ENCODE assay signal across 8 cellular contexts in genomic region chr18:47930844-47931706, GRCh38. TPM values are rescaled to one million over a fixed set of nuclear protein-coding genes. Genes with fewer than 3 reads are reported as not detected.
DNase-seq lines count a peak whose midpoint lies in the region; ATAC-seq and TF ChIP-seq lines count a peak whose summit lies in the region.

No MANE protein-coding gene starts in this region.

- no peaks in the 10 kb centered on the region for H3K9me3 Mint-ChIP-seq in stimulated activated naive CD8-positive, alpha-beta T cell treated with anti-CD3 and anti-CD28 coated beads, Interleukin-15, amount 100 ng/mL, for 72 hours

- H3K9ac ChIP-seq in Loucy (ENCODE audit: low read depth, low read length, poor library complexity, severe bottlenecking) (peak overlapping the region; percentile 86), neural cell (ENCODE audit: low read length) (peak overlapping the region; percentile 81)

- H3K4me1 ChIP-seq in Loucy (ENCODE audit: insufficient read depth, low read length, poor library complexity, severe bottlenecking) (peaks cover 72% of the 10 kb centered on the region), RWPE2 (ENCODE audit: insufficient read depth, poor library complexity, severe bottlenecking) (peaks cover 8% of the 10 kb centered on the region)

- H3K4me3 ChIP-seq in H7 (ENCODE audit: insufficient read depth, low read depth, low read length) (peak overlapping the region; percentile 87), Loucy (ENCODE audit: low read length, poor library complexity, severe bottlenecking) (peak overlapping the region; percentile 71), RWPE2 (ENCODE audit: severe bottlenecking) (peak overlapping the region; percentile 52), neural cell (ENCODE audit: low read length) (peak overlapping the region; percentile 88)

- H3K36me3 ChIP-seq in H7 (replicated peaks; ENCODE audit: control insufficient read depth, insufficient read depth, low read length), result no peaks in the 10 kb centered on the region
- H3K36me3 ChIP-seq in Loucy (ENCODE audit: insufficient read depth, low read length), result no peaks in the 10 kb centered on the region
- H3K36me3 ChIP-seq in RWPE2 (ENCODE audit: low read depth), result no peaks in the 10 kb centered on the region
- H3K36me3 ChIP-seq in neural cell (ENCODE audit: insufficient read depth, low read length), result no peaks in the 10 kb centered on the region

- H3K9me3 ChIP-seq in Loucy (ENCODE audit: insufficient read depth, low read depth, low read length), result no peaks in the 10 kb centered on the region
- no peaks in the 10 kb centered on the region for H3K9me3 ChIP-seq in RWPE2 (ENCODE audit: severe bottlenecking)
- H3K9me3 ChIP-seq in neural cell (ENCODE audit: low read length), result no peaks in the 10 kb centered on the region

- TF ChIP-seq CTCF in Loucy (conservative IDR thresholded peaks at IDR 0.05; ENCODE audit: low read length), result no peak
- TF ChIP-seq CTCF in RWPE2 (IDR thresholded peaks at IDR 0.05; ENCODE audit: poor library complexity, severe bottlenecking), result no peak
- TF ChIP-seq CTCF in neural cell (IDR thresholded peaks at IDR 0.05; ENCODE audit: poor library complexity, severe bottlenecking), result no peak

- no peak for TF ChIP-seq RAD21 in neural cell (conservative IDR thresholded peaks at IDR 0.05)

- peak overlapping the region; percentile 91 for H3K27ac ChIP-seq in RWPE2 (ENCODE audit: poor library complexity, severe bottlenecking)
- peak overlapping the region; percentile 63 for H3K27ac ChIP-seq in neural cell (ENCODE audit: low read length)

- peak overlapping the region; percentile 81 to 82 for H3K4me3 Mint-ChIP-seq in stimulated activated naive CD8-positive, alpha-beta T cell treated with anti-CD3 and anti-CD28 coated beads, Interleukin-15, amount 100 ng/mL, for 72 hours

- DNase-seq in ELF-1 (ENCODE audit: low read depth, low spot score), result peak; percentile 96
- peak; percentile 95 for DNase-seq in H7
- peak; percentile 98 for DNase-seq in RWPE2 (ENCODE audit: low spot score)
- peak; percentile 98 for DNase-seq in activated effector memory CD4-positive, alpha-beta T cell treated with anti-CD3 and anti-CD28 coated beads, Interleukin-2, amount 50 U/mL, for 16 hours
- DNase-seq in fibroblast of the conjunctiva (ENCODE audit: low read depth), result peak; percentile 93
- DNase-seq in stimulated activated naive CD8-positive, alpha-beta T cell treated with anti-CD3 and anti-CD28 coated beads, Interleukin-15, amount 100 ng/mL, for 72 hours, result peak; percentile 96

- H3F3A ChIP-seq in Loucy (ENCODE audit: low read depth), result peaks cover 6% of the 10 kb centered on the region; the same call in 1 of the 2 replicates
- peaks cover 4% of the 10 kb centered on the region for H3F3A ChIP-seq in neural cell (ENCODE audit: insufficient read depth, low read length, poor library complexity, severe bottlenecking)

- no peaks in the 10 kb centered on the region for H3K27me3 ChIP-seq in H7 (ENCODE audit: control insufficient read depth, insufficient read depth, low read length)
- no peaks in the 10 kb centered on the region for H3K27me3 ChIP-seq in Loucy (ENCODE audit: insufficient read depth, low read length, poor library complexity, severe bottlenecking)
- H3K27me3 ChIP-seq in RWPE2 (ENCODE audit: insufficient read depth, poor library complexity, severe bottlenecking), result no peaks in the 10 kb centered on the region
- H3K27me3 ChIP-seq in neural cell (ENCODE audit: insufficient read depth, low read depth, low read length), result no peaks in the 10 kb centered on the region

- H3K27me3 Mint-ChIP-seq in stimulated activated naive CD8-positive, alpha-beta T cell treated with anti-CD3 and anti-CD28 coated beads, Interleukin-15, amount 100 ng/mL, for 72 hours, result no peaks in the 10 kb centered on the region

- H3K4me2 ChIP-seq in Loucy (ENCODE audit: low read depth, low read length, poor library complexity, severe bottlenecking) (peak overlapping the region; percentile 84), neural cell (ENCODE audit: low read length) (peak overlapping the region; percentile 48)

- H3K4me1 Mint-ChIP-seq in stimulated activated naive CD8-positive, alpha-beta T cell treated with anti-CD3 and anti-CD28 coated beads, Interleukin-15, amount 100 ng/mL, for 72 hours, result peaks cover 41% of the 10 kb centered on the region

- H4K20me1 ChIP-seq in Loucy (ENCODE audit: insufficient read depth, low read length, poor library complexity, severe bottlenecking) (peaks cover 39% of the 10 kb centered on the region), neural cell (ENCODE audit: insufficient read depth) (peaks cover 2% of the 10 kb centered on the region)

- peak; percentile 26 for TF ChIP-seq EP300 in neural cell (conservative IDR thresholded peaks at IDR 0.05; ENCODE audit: poor library complexity, severe bottlenecking)

- ATAC-seq in RWPE2 (ENCODE audit: low read depth), result peak; percentile 85
- ATAC-seq in stimulated activated naive CD8-positive, alpha-beta T cell treated with anti-CD3 and anti-CD28 coated beads, Interleukin-15, amount 100 ng/mL, for 72 hours, result peak; percentile 84

- H3K27ac Mint-ChIP-seq in stimulated activated naive CD8-positive, alpha-beta T cell treated with anti-CD3 and anti-CD28 coated beads, Interleukin-15, amount 100 ng/mL, for 72 hours, result peak overlapping the region; percentile 87 to 90

- peaks cover 42% of the 10 kb centered on the region for H3K79me2 ChIP-seq in Loucy (ENCODE audit: insufficient read depth, low read length)
- H3K79me2 ChIP-seq in neural cell (replicated peaks; ENCODE audit: insufficient read depth, low read length), result peaks cover 41% of the 10 kb centered on the region

- H3K9me2 ChIP-seq in Loucy (replicated peaks; ENCODE audit: low read depth, low read length), result no peaks in the 10 kb centered on the region
- H3K9me2 ChIP-seq in neural cell (ENCODE audit: insufficient read depth, low read length), result no peaks in the 10 kb centered on the region

- peak overlapping the region; percentile 72; the same call in 1 of the 2 replicates for H2AFZ ChIP-seq in Loucy (ENCODE audit: low read length)
- H2AFZ ChIP-seq in neural cell (ENCODE audit: low read depth, low read length), result peak overlapping the region; percentile 73

TF ChIP-seq in neural cell, 6 proteins besides CTCF, POLR2A, EP300 and RAD21:
- TF ChIP-seq REST (IDR thresholded peaks at IDR 0.05; ENCODE audit: borderline replicate concordance), result no peak
- peak; percentile 66 for TF ChIP-seq POLR2AphosphoS5 (IDR thresholded peaks at IDR 0.05)
- no peak for TF ChIP-seq SMC3 (conservative IDR thresholded peaks at IDR 0.05; ENCODE audit: poor library complexity)
- peak; percentile 67 for TF ChIP-seq TAF1 (IDR thresholded peaks at IDR 0.05; ENCODE audit: low read depth)
- TF ChIP-seq EZH2 (IDR thresholded peaks at IDR 0.05; ENCODE audit: borderline replicate concordance, insufficient read depth, low read length, poor library complexity, severe bottlenecking), result no peak
- peak; percentile 87 for TF ChIP-seq MXI1 (conservative IDR thresholded peaks at IDR 0.05; ENCODE audit: poor library complexity, severe bottlenecking)

RNA-seq across cellular contexts. Expression of gene SMAD2, which starts 0.6 kb away (rescaled TPM):
- total RNA-seq in H7 (2014; rRNA removed; shearing (Covaris generic)), result 63.3 and 68.1 TPM in 2 replicates
- polyA plus RNA-seq in neural cell, result 55.6 and 64.7 TPM in 2 replicates
- 118 and 194 TPM in 2 replicates for polyA minus RNA-seq in neural cell

Comparison
In these comparisons a context has a peak if more than half of its experiments do, and no peak if none do; other contexts are left out.
1. Peak in every context shown above with its lines: DNase-seq, ATAC-seq, H3K4me3 ChIP-seq and H3K27ac ChIP-seq.